ENCODE assay signal across 18 cellular contexts in the genomic region with DNA sequence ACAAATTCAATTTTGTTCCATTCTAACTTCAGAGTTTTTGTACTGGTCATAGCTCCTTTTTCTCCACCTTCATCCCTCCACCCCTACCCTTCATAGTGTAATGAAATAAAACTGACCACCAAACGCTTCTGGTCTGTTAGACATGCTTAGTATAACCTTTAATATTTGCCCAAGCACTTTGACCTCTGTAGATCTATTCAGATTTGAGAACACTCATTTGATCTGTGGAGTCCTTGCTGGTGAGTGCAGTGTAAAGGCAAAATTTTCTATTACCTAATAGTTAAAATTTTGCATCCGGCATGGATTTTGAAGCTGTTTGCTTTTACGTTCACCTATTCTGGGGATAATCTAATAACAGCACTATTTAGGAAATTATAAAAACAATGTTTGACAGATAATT. TPM values are rescaled to one million over a fixed set of nuclear protein-coding genes. Genes with fewer than 3 reads are reported as not detected.
"Had no signal": no experiment of that assay in that cellular context is flagged by ENCODE, and none has a peak within 500 bp of the region (broad histone marks: within the 10 kb centered on the region; RNA-seq: fewer than 3 reads in every experiment).

No MANE protein-coding gene starts in this region.

- H3K4me1 Mint-ChIP-seq: natural killer cell had no signal

- DNase-seq: caudate nucleus; colonic mucosa; effector CD8-positive, alpha-beta T cell; foreskin melanocyte; kidney; left cardiac atrium; left ventricle myocardium superior; mesendoderm; natural killer cell; occipital lobe; psoas muscle; small intestine; stimulated activated CD4-positive, alpha-beta T cell treated with anti-CD3 and anti-CD28 coated beads, Interleukin-2, amount 100 ng/mL, for 48 hours; tibial artery had no signal

- H3K9me3 Mint-ChIP-seq: natural killer cell; stimulated activated naive CD8-positive, alpha-beta T cell treated with anti-CD3 and anti-CD28 coated beads, Interleukin-15, Interleukin-2, amounts not matched to agents 100 ng/mL and 50 ng/mL, for 24 hours had no signal

- H3K27me3 ChIP-seq: colonic mucosa, hepatocyte, tibial artery had no signal

- H3K4me3 ChIP-seq: colonic mucosa, hepatocyte, psoas muscle, tibial artery had no signal

- H3K9me3 ChIP-seq: colonic mucosa, psoas muscle, tibial artery had no signal

- H3K36me3 ChIP-seq: colonic mucosa, tibial artery had no signal

- H3K27me3 Mint-ChIP-seq: stimulated activated naive CD8-positive, alpha-beta T cell treated with anti-CD3 and anti-CD28 coated beads, Interleukin-15, Interleukin-2, amounts not matched to agents 100 ng/mL and 50 ng/mL, for 24 hours had no signal

- H3K36me3 Mint-ChIP-seq: natural killer cell had no signal

- H3K4me1 ChIP-seq: colonic mucosa, parathyroid adenoma, psoas muscle, tibial artery had no signal

- H3K27ac ChIP-seq: colonic mucosa, hepatocyte, parathyroid adenoma, psoas muscle, tibial artery had no signal

- H3K27ac Mint-ChIP-seq: stimulated activated naive CD8-positive, alpha-beta T cell treated with anti-CD3 and anti-CD28 coated beads, Interleukin-15, Interleukin-2, amounts not matched to agents 100 ng/mL and 50 ng/mL, for 24 hours had no signal

- ATAC-seq: left cardiac atrium, left ventricle myocardium superior, natural killer cell, psoas muscle had no signal

- H3K4me3 Mint-ChIP-seq: natural killer cell; stimulated activated naive CD8-positive, alpha-beta T cell treated with anti-CD3 and anti-CD28 coated beads, Interleukin-15, Interleukin-2, amounts not matched to agents 100 ng/mL and 50 ng/mL, for 24 hours had no signal

RNA-seq across cellular contexts. Expression of gene TMEM200B, which starts 41.2 kb away (rescaled TPM):
- total RNA-seq: mononuclear cell, natural killer cell had no signal
